In genomic region chr1:212514056-212514614, GRCh38 we compare ENCODE assay signal across 8 cellular contexts.
DNase-seq lines count a peak whose midpoint lies in the region; ATAC-seq, FAIRE-seq and TF ChIP-seq lines count a peak whose summit lies in the region.

No MANE protein-coding gene starts in this region.

- no peak for FAIRE-seq in H54 (lab: Jason Lieb, UNC)

- H3K27ac ChIP-seq in tibial nerve: peak overlapping the region in 1 of 4 donors; percentile 49

- no peak overlapping the region for H3K27ac Mint-ChIP-seq in activated naive CD4-positive, alpha-beta T cell treated with anti-CD3 and anti-CD28 coated beads, Interleukin-2, amount 50 U/mL, for 24 hours

- H3K27me3 ChIP-seq in kidney epithelial cell (ENCODE audit: control insufficient read depth, insufficient read depth, low read length) (peaks cover 8% of the 10 kb centered on the region), tibial nerve (peaks cover 0 to 37% of the 10 kb centered on the region in 2 donors)

- DNase-seq in AG08396 (ENCODE audit: low spot score): peak; percentile 56
- DNase-seq in H54 (ENCODE audit: insufficient read length, low spot score): peak; percentile 91
- DNase-seq in kidney epithelial cell (ENCODE audit: low read depth): peak; percentile 71
- peak in 1 of 2 donors; percentile 25 for DNase-seq in tibial nerve (ENCODE audit: low spot score in 2 of 2)
- no peak for DNase-seq in KG1 (lab: John Stamatoyannopoulos, UW)
- no peak for DNase-seq in superior temporal gyrus (ENCODE audit: extremely low spot score)

- H3K9me3 ChIP-seq in tibial nerve: no peaks in the 10 kb centered on the region

- H3K4me3 ChIP-seq in kidney epithelial cell (ENCODE audit: low read depth, low read length): no peak overlapping the region
- peak overlapping the region; percentile 7 to 47 (median 22) for H3K4me3 ChIP-seq in tibial nerve

- no peak for TF ChIP-seq EP300 in tibial nerve (IDR thresholded peaks at IDR 0.05)

- 24 to 35% methylated on average over 22 to 25 of the region's 25 CpGs for whole genome bisulfite sequencing in tibial nerve, 2 donors

- peak; percentile 14 for TF ChIP-seq CTCF in kidney epithelial cell (IDR thresholded peaks at IDR 0.05; ENCODE audit: insufficient read depth, low read length, poor library complexity, severe bottlenecking)
- TF ChIP-seq CTCF in tibial nerve (IDR thresholded peaks at IDR 0.05): no peak

- H3K36me3 ChIP-seq in kidney epithelial cell (ENCODE audit: control insufficient read depth, insufficient read depth, low read length) (no peaks in the 10 kb centered on the region), tibial nerve (no peaks in the 10 kb centered on the region)

- ATAC-seq in GM18873 (IDR thresholded peaks at IDR 0.05; ENCODE audit: low FRiP score, unreplicated experiment): no peak

- peaks cover 36% of the 10 kb centered on the region for H3K27me3 Mint-ChIP-seq in activated naive CD4-positive, alpha-beta T cell treated with anti-CD3 and anti-CD28 coated beads, Interleukin-2, amount 50 U/mL, for 24 hours

- H3K4me1 Mint-ChIP-seq in activated naive CD4-positive, alpha-beta T cell treated with anti-CD3 and anti-CD28 coated beads, Interleukin-2, amount 50 U/mL, for 24 hours: peaks cover 6% of the 10 kb centered on the region

- TF ChIP-seq POLR2A in H54 (IDR thresholded peaks at IDR 0.05; ENCODE audit: low read depth, low read length): no peak; the same call in 1 of the 2 replicates
- no peak for TF ChIP-seq POLR2A in tibial nerve (IDR thresholded peaks at IDR 0.05)

- H3K4me3 Mint-ChIP-seq in activated naive CD4-positive, alpha-beta T cell treated with anti-CD3 and anti-CD28 coated beads, Interleukin-2, amount 50 U/mL, for 24 hours: peak overlapping the region; percentile 19

- H3K9me3 Mint-ChIP-seq in activated naive CD4-positive, alpha-beta T cell treated with anti-CD3 and anti-CD28 coated beads, Interleukin-2, amount 50 U/mL, for 24 hours: no peaks in the 10 kb centered on the region

- H3K4me1 ChIP-seq in tibial nerve: peaks cover 0 to 22% (median 12%) of the 10 kb centered on the region in 4 donors

- no peaks in the 10 kb centered on the region for H3K36me3 Mint-ChIP-seq in activated naive CD4-positive, alpha-beta T cell treated with anti-CD3 and anti-CD28 coated beads, Interleukin-2, amount 50 U/mL, for 24 hours

Comparison
In these comparisons a context has a peak if more than half of its experiments do, and no peak if none do; other contexts are left out.
1. DNase-seq: peak in AG08396 (single experiment), H54 (single experiment) and kidney epithelial cell (single experiment); none in KG1 (single experiment) and superior temporal gyrus (single experiment).